ENCODE assay signal across 16 cellular contexts in genomic region chr11:61406991-61407728, GRCh38.
"Had no signal": no experiment of that assay in that cellular context is flagged by ENCODE, and none has a peak within 500 bp of the region (broad histone marks: within the 10 kb centered on the region; RNA-seq: fewer than 3 reads in every experiment).

No MANE protein-coding gene starts in this region.

- H3K27me3 Mint-ChIP-seq: activated naive CD4-positive, alpha-beta T cell treated with anti-CD3 and anti-CD28 coated beads, Interleukin-2, amount 50 U/mL, for 24 hours had no signal

- H3K4me3 Mint-ChIP-seq: activated naive CD4-positive, alpha-beta T cell treated with anti-CD3 and anti-CD28 coated beads, Interleukin-2, amount 50 U/mL, for 24 hours; neural progenitor cell had no signal

- H3K27me3 ChIP-seq: cardiac muscle cell, gastrocnemius medialis, neural progenitor cell, right atrium auricular region, testis, upper lobe of right lung had no signal

- H3K4me1 Mint-ChIP-seq: activated naive CD4-positive, alpha-beta T cell treated with anti-CD3 and anti-CD28 coated beads, Interleukin-2, amount 50 U/mL, for 24 hours; neural progenitor cell had no signal

- ATAC-seq: left ventricle myocardium superior, upper lobe of right lung had no signal

- H3K4me1 ChIP-seq: neural progenitor cell, parathyroid adenoma, right atrium auricular region, testis, upper lobe of right lung had no signal

- DNase-seq: activated CD4-positive, alpha-beta T cell treated with anti-CD3 and anti-CD28 coated beads for 1 hour; aorta; effector CD8-positive, alpha-beta T cell; gastrocnemius medialis; kidney; left ventricle myocardium superior; stimulated activated naive CD4-positive, alpha-beta T cell; testis; upper lobe of right lung had no signal

- H3K9me3 Mint-ChIP-seq: activated naive CD4-positive, alpha-beta T cell treated with anti-CD3 and anti-CD28 coated beads, Interleukin-2, amount 50 U/mL, for 24 hours; neural progenitor cell had no signal

- H3K9me3 ChIP-seq: gastrocnemius medialis, right atrium auricular region, testis, upper lobe of right lung had no signal

- H3K4me3 ChIP-seq: cardiac muscle cell, coronary artery, gastrocnemius medialis, neural progenitor cell, right atrium auricular region, smooth muscle cell, testis, upper lobe of right lung had no signal

- H3K27ac ChIP-seq: cardiac muscle cell, neural progenitor cell, parathyroid adenoma, right atrium auricular region, testis, upper lobe of right lung had no signal

- H3K27ac Mint-ChIP-seq: activated naive CD4-positive, alpha-beta T cell treated with anti-CD3 and anti-CD28 coated beads, Interleukin-2, amount 50 U/mL, for 24 hours; neural progenitor cell had no signal
